22 cellular contexts compared by ENCODE assay signal in genomic region chr3:119964294-119964693, GRCh38.
DNase-seq lines count a peak whose midpoint lies in the region; ATAC-seq, FAIRE-seq and TF ChIP-seq lines count a peak whose summit lies in the region.
"Had no signal": no experiment of that assay in that cellular context is flagged by ENCODE, and none has a peak within 500 bp of the region (broad histone marks: within the 10 kb centered on the region; RNA-seq: fewer than 3 reads in every experiment).

No MANE protein-coding gene starts in this region.

- BruUV-seq in HepG2 (replicated peaks; lab: Mats Ljungman, UMichigan) (no TSS peak), IMR-90 (replicated peaks; lab: Mats Ljungman, UMichigan) (no TSS peak)

- intact Hi-C loops in HepG2 (cut with micrococcal nuclease; ENCODE audit: unreplicated experiment) (no loop called here), right lobe of liver (cut with DNase I) (no loop called here), IMR-90 (cut with micrococcal nuclease) (no loop called here)

- H3K4me3 Mint-ChIP-seq in endothelial cell (ENCODE audit: unreplicated experiment): no peak overlapping the region
- H3K4me3 Mint-ChIP-seq: B cell; CD4-positive, alpha-beta T cell; CD8-positive, alpha-beta T cell had no signal

- H3K27me3 Mint-ChIP-seq in endothelial cell (ENCODE audit: unreplicated experiment): peaks cover 1% of the 10 kb centered on the region
- H3K27me3 Mint-ChIP-seq: B cell; CD4-positive, alpha-beta T cell had no signal

- H3K9me1 ChIP-seq in IMR-90 (ENCODE audit: insufficient read depth, low read length): no peaks in the 10 kb centered on the region

- H3K36me3 ChIP-seq in HepG2 (replicated peaks in 1 of 2; ENCODE audit: control insufficient read depth in 1 of 2, insufficient read depth in 2 of 2, low read length in 2 of 2) (0 out of 5 replicates have a peak, but pooled peaks cover 0 to 2% of the 10 kb centered on the region in 2 experiments), right lobe of liver (no peaks in the 10 kb centered on the region), IMR-90 (ENCODE audit: control insufficient read depth, insufficient read depth, low read length) (0 out of 2 replicates have a peak, but pooled peaks cover 2% of the 10 kb centered on the region)

- in situ Hi-C loops in HepG2 (cut with HindIII; ENCODE audit: extremely low pct_ligation_motif_present, low pct_unique_long_range_greater_than_20kb): no loop called here
- in situ Hi-C loops in IMR-90 (cut with MboI; ENCODE audit: low sequenced_read_pairs): no loop called here

- H3K18ac ChIP-seq in IMR-90 (ENCODE audit: low read depth, low read length): no peak overlapping the region

- H3K4me3 ChIP-seq in HepG2 (replicated peaks in 1 of 3; ENCODE audit: insufficient read depth in 1 of 3, low read depth in 2 of 3, low read length in 3 of 3) (no peak overlapping the region), right lobe of liver (no peak overlapping the region), IMR-90 (ENCODE audit: insufficient read depth, low read depth, low read length) (no peak overlapping the region)
- H3K4me3 ChIP-seq: BLaER1 treated with 17β-estradiol and CSF1 and Interleukin-3, amounts not matched to agents 10 nM and 100 nM; GM12878 had no signal

- TF ChIP-seq RAD21 in HepG2 (CRISPR knock-in tag; IDR thresholded peaks at IDR 0.05) (no peak), IMR-90 (IDR thresholded peaks at IDR 0.05; ENCODE audit: low read length) (no peak)

- H3K14ac ChIP-seq in IMR-90 (replicated peaks; ENCODE audit: low read depth, low read length): no peak overlapping the region

- H3K9me3 Mint-ChIP-seq in endothelial cell (ENCODE audit: unreplicated experiment): no peaks in the 10 kb centered on the region
- H3K9me3 Mint-ChIP-seq: CD8-positive, alpha-beta T cell had no signal

- no peak overlapping the region for H4K8ac ChIP-seq in IMR-90 (ENCODE audit: low read depth in 2 of 2, low read length in 2 of 2)

- peaks cover 6% of the 10 kb centered on the region; the same call in 1 of the 2 replicates for H3K9me3 ChIP-seq in HepG2 (ENCODE audit: low read length)
- no peaks in the 10 kb centered on the region for H3K9me3 ChIP-seq in right lobe of liver
- H3K9me3 ChIP-seq in IMR-90 (ENCODE audit: control insufficient read depth, insufficient read depth, low read length): no peaks in the 10 kb centered on the region
- H3K9me3 ChIP-seq: Caco-2 had no signal

- CTCF ChIA-PET in HepG2 (lab: Yijun Ruan, JAX; ENCODE audit: low intra/inter-chr PET ratio, low total read pairs): no interaction called here
- CTCF ChIA-PET in IMR-90 (lab: Yijun Ruan, JAX): no interaction called here

- peak overlapping the region; percentile 32 for H3K27ac Mint-ChIP-seq in endothelial cell (ENCODE audit: unreplicated experiment)
- H3K27ac Mint-ChIP-seq: B cell; CD4-positive, alpha-beta T cell; CD8-positive, alpha-beta T cell had no signal

- no peak overlapping the region for H2BK20ac ChIP-seq in IMR-90 (ENCODE audit: low read depth, low read length)

- no peak overlapping the region for H4K91ac ChIP-seq in IMR-90 (ENCODE audit: insufficient read depth, low read depth, low read length)

- H3K56ac ChIP-seq in IMR-90 (ENCODE audit: extremely low read depth, insufficient read depth, low read length): no peak overlapping the region

- no peaks in the 10 kb centered on the region for H3K36me3 Mint-ChIP-seq in endothelial cell (ENCODE audit: low read depth, unreplicated experiment)

- peaks cover 35% of the 10 kb centered on the region for H3K79me2 ChIP-seq in HepG2 (ENCODE audit: insufficient read depth, low read length)

- no peak overlapping the region for H4K5ac ChIP-seq in IMR-90 (ENCODE audit: low read depth, low read length)

- H3K79me1 ChIP-seq in IMR-90 (ENCODE audit: low read depth in 1 of 2, low read length in 2 of 2): peaks cover 4 to 52% of the 10 kb centered on the region in 2 experiments; a peak in 3 of 4 replicates

- TF ChIP-seq CTCF in HepG2 (CRISPR knock-in tag; IDR thresholded peaks at IDR 0.05) (no peak), right lobe of liver (IDR thresholded peaks at IDR 0.05) (no peak), IMR-90 (conservative IDR thresholded peaks at IDR 0.05; ENCODE audit: low read depth, low read length) (no peak), endothelial cell (IDR thresholded peaks at IDR 0.05; ENCODE audit: unreplicated experiment) (no peak)

- no peak overlapping the region for H2BK15ac ChIP-seq in IMR-90 (ENCODE audit: low read depth, low read length)

- no peak for TF ChIP-seq EP300 in HepG2 (IDR thresholded peaks at IDR 0.05; ENCODE audit: low read depth in 2 of 2, low read length in 2 of 2)
- no peak for TF ChIP-seq EP300 in HepG2 (CRISPR knock-in tag; IDR thresholded peaks at IDR 0.05; ENCODE audit: borderline replicate concordance)

- H3K9ac ChIP-seq in HepG2 (ENCODE audit: insufficient read depth, low read depth, low read length) (no peak overlapping the region), IMR-90 (ENCODE audit: low read depth, low read length) (no peak overlapping the region)
- H3K9ac ChIP-seq: BLaER1 treated with 17β-estradiol and CSF1 and Interleukin-3, amounts not matched to agents 10 nM and 100 nM had no signal

- no peak overlapping the region for H3K23ac ChIP-seq in IMR-90 (ENCODE audit: low read depth, low read length)

- H3K4me1 ChIP-seq in HepG2 (ENCODE audit: insufficient read depth, low read length) (no peaks in the 10 kb centered on the region), right lobe of liver (no peaks in the 10 kb centered on the region), IMR-90 (ENCODE audit: control insufficient read depth, insufficient read depth, low read length) (no peaks in the 10 kb centered on the region)
- H3K4me1 ChIP-seq: BLaER1 treated with 17β-estradiol and CSF1 and Interleukin-3, amounts not matched to agents 10 nM and 100 nM; Caco-2 had no signal

- no peak overlapping the region for H2AK5ac ChIP-seq in IMR-90 (ENCODE audit: low read depth, low read length)

- TF ChIP-seq POLR2A in HepG2 (IDR thresholded peaks at IDR 0.05; ENCODE audit: insufficient read depth in 1 of 2, low read depth in 2 of 2, low read length in 2 of 2): no peak
- no peak for TF ChIP-seq POLR2A in right lobe of liver (IDR thresholded peaks at IDR 0.05)
- no peak for TF ChIP-seq POLR2A in IMR-90 (IDR thresholded peaks at IDR 0.05; ENCODE audit: low read depth, low read length)

- H2AK9ac ChIP-seq in IMR-90 (replicated peaks; ENCODE audit: low read depth, low read length, poor library complexity): no peak overlapping the region

- DNase-seq in HepG2 (ENCODE audit: low spot score) (no peak), right lobe of liver (no peak), IMR-90 (no peak), endothelial cell (ENCODE audit: low spot score) (no peak), EL (no peak), Kasumi-1 (lab: John Stamatoyannopoulos, UW) (no peak)
- DNase-seq: 8988T; AML-193; Caco-2; Calu3; CD4-positive, alpha-beta T cell; CD8-positive, alpha-beta T cell; DMS79 treated with DMSO at 0.1 percent for 48 hours; GDM1 had no signal

- dilution Hi-C loops in IMR-90 (cut with HindIII; ENCODE audit: low sequenced_read_pairs, unreplicated experiment): no loop called here

- H2BK5ac ChIP-seq in IMR-90 (ENCODE audit: low read depth, low read length, poor library complexity, severe bottlenecking): no peak overlapping the region

- H2AFZ ChIP-seq in HepG2 (ENCODE audit: low read length) (no peak overlapping the region), IMR-90 (replicated peaks; ENCODE audit: low read length, poor library complexity) (no peak overlapping the region)

- ATAC-seq in HepG2: no peak
- no peak for ATAC-seq in right lobe of liver
- no peak for ATAC-seq in IMR-90 (ENCODE audit: low read depth)
- ATAC-seq in HG02798 (IDR thresholded peaks at IDR 0.05; ENCODE audit: poor library complexity, unreplicated experiment): no peak
- ATAC-seq: CD8-positive, alpha-beta T cell; GM12878 had no signal

- no peak for FAIRE-seq in HepG2 (lab: Jason Lieb, UNC)
- FAIRE-seq: A204.1, D721Med, GM12878, GM12892 had no signal

- WGBS in HepG2 (ENCODE audit: low lambda C conversion rate): 94% methylated on average over 2 of the region's 2 CpGs
- WGBS in right lobe of liver (ENCODE audit: insufficient coverage, low coverage, low lambda C conversion rate, missing lambda C conversion rate): 79% methylated on average over 2 of the region's 2 CpGs
- WGBS in IMR-90 (ENCODE audit: extremely low coverage in 2 of 2, insufficient read length in 1 of 2), 2 experiments: no CpG with 5 or more reads among the region's 2 CpGs

- H3K4me2 ChIP-seq in HepG2 (ENCODE audit: low read depth, low read length) (no peak overlapping the region), IMR-90 (ENCODE audit: low read depth, low read length) (no peak overlapping the region)
- H3K4me2 ChIP-seq: BLaER1 treated with 17β-estradiol and CSF1 and Interleukin-3, amounts not matched to agents 10 nM and 100 nM had no signal

- H3K27ac ChIP-seq in HepG2 (ENCODE audit: extremely low read length, insufficient read depth, low read length): no peak overlapping the region
- no peak overlapping the region for H3K27ac ChIP-seq in right lobe of liver
- no peak overlapping the region for H3K27ac ChIP-seq in IMR-90 (ENCODE audit: insufficient read depth, low read length)
- H3K27ac ChIP-seq: BLaER1 treated with 17β-estradiol and CSF1 and Interleukin-3, amounts not matched to agents 10 nM and 100 nM; C4-2B had no signal

- no peak overlapping the region for H2BK120ac ChIP-seq in IMR-90 (ENCODE audit: low read depth, low read length)

- no peak overlapping the region for H3K4ac ChIP-seq in IMR-90 (ENCODE audit: low read depth, low read length)

- POLR2A ChIA-PET in HepG2 (lab: Yijun Ruan, JAX) (no interaction called here), IMR-90 (lab: Charles Lee; ENCODE audit: unreplicated experiment) (interaction anchor here (0.7 kb wide), 1 partner anchor 8 kb away, joined by 19 read pairs; no protein-coding TSS in a partner anchor)

- no peaks in the 10 kb centered on the region for H3K27me3 ChIP-seq in HepG2 (ENCODE audit: control insufficient read depth in 1 of 2, insufficient read depth in 2 of 2, low read length in 2 of 2)
- no peaks in the 10 kb centered on the region for H3K27me3 ChIP-seq in right lobe of liver
- no peaks in the 10 kb centered on the region for H3K27me3 ChIP-seq in IMR-90 (ENCODE audit: control insufficient read depth, insufficient read depth, low read length)
- H3K27me3 ChIP-seq: BLaER1 treated with 17β-estradiol and CSF1 and Interleukin-3, amounts not matched to agents 10 nM and 100 nM had no signal

- H3K4me1 Mint-ChIP-seq in endothelial cell (ENCODE audit: unreplicated experiment): no peaks in the 10 kb centered on the region

- H4K20me1 ChIP-seq in HepG2 (ENCODE audit: insufficient read depth, low read length): no peaks in the 10 kb centered on the region; the same call in 1 of the 2 replicates
- peaks cover 59% of the 10 kb centered on the region for H4K20me1 ChIP-seq in IMR-90 (ENCODE audit: insufficient read depth, low read length)

TF ChIP-seq in IMR-90, 13 proteins besides CTCF, POLR2A, EP300 and RAD21:
- TF ChIP-seq SMC3 (IDR thresholded peaks at IDR 0.05; ENCODE audit: low read depth, low read length) (no peak), MAFK (IDR thresholded peaks at IDR 0.05; ENCODE audit: low read depth, low read length) (peak; percentile 89)
